Comparison of ENCODE assay signal across 1 cellular context in the genomic region with DNA sequence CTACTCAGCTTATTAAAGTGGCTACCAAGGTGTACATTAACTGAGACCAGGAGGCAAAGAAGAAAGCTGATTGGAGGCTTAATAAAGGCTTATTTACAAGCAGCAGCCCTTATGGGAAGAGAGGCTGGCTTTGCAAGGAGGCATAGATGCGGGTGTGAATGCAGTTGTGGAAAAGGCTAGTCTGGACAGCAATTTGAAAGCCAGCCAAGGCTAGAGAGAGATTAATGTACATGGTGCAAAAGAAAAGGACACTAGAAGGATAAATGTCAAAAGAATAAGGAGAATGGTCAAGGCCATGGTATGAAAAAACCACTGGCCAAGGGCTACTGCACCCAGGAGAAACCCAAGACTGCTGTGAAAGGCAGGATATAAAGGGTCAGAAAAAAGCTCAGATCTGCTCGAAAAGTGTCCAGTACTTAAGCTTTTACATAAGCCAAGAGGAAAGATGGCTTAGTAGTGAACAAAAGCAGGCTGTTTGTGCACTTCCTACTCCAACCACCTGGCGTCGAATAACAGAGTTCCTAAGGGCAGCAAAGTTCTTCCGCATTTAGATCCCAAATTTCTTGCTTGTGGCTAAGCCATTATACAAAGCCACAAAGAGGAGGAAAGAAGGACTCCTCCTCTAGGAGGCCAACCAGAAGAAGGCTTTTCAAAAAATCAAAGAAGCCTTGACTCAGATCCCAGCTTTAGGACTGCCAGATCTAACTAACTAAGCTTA.
TF ChIP-seq lines count a peak whose summit lies in the region.

No MANE protein-coding gene starts in this region.

TF ChIP-seq in liver, 16 proteins besides CTCF, POLR2A, EP300 and RAD21:
- no peak for TF ChIP-seq ZBTB33 (IDR thresholded peaks at IDR 0.05)
- TF ChIP-seq HNF4A (conservative IDR thresholded peaks at IDR 0.05), result no peak
- TF ChIP-seq ATF3 (IDR thresholded peaks at IDR 0.05), result no peak
- no peak for TF ChIP-seq YY1 (IDR thresholded peaks at IDR 0.05)
- TF ChIP-seq GABPA (IDR thresholded peaks at IDR 0.05 in 1 of 2, conservative IDR thresholded peaks at IDR 0.05 in 1 of 2), result no peak
- TF ChIP-seq NR2F2 (IDR thresholded peaks at IDR 0.05), result no peak
- no peak for TF ChIP-seq EGR1 (IDR thresholded peaks at IDR 0.05; ENCODE audit: low read depth in 2 of 2)
- no peak for TF ChIP-seq HNF4G (IDR thresholded peaks at IDR 0.05)
- TF ChIP-seq RXRA (IDR thresholded peaks at IDR 0.05), result no peak
- no peak for TF ChIP-seq TAF1 (conservative IDR thresholded peaks at IDR 0.05)
- no peak for TF ChIP-seq FOXA2 (IDR thresholded peaks at IDR 0.05)
- TF ChIP-seq, protein P1, sequence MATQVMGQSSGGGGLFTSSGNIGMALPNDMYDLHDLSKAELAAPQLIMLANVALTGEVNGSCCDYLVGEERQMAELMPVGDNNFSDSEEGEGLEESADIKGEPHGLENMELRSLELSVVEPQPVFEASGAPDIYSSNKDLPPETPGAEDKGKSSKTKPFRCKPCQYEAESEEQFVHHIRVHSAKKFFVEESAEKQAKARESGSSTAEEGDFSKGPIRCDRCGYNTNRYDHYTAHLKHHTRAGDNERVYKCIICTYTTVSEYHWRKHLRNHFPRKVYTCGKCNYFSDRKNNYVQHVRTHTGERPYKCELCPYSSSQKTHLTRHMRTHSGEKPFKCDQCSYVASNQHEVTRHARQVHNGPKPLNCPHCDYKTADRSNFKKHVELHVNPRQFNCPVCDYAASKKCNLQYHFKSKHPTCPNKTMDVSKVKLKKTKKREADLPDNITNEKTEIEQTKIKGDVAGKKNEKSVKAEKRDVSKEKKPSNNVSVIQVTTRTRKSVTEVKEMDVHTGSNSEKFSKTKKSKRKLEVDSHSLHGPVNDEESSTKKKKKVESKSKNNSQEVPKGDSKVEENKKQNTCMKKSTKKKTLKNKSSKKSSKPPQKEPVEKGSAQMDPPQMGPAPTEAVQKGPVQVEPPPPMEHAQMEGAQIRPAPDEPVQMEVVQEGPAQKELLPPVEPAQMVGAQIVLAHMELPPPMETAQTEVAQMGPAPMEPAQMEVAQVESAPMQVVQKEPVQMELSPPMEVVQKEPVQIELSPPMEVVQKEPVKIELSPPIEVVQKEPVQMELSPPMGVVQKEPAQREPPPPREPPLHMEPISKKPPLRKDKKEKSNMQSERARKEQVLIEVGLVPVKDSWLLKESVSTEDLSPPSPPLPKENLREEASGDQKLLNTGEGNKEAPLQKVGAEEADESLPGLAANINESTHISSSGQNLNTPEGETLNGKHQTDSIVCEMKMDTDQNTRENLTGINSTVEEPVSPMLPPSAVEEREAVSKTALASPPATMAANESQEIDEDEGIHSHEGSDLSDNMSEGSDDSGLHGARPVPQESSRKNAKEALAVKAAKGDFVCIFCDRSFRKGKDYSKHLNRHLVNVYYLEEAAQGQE (IDR thresholded peaks at IDR 0.05), result no peak
- no peak for TF ChIP-seq FOXA1 (IDR thresholded peaks at IDR 0.05)
- TF ChIP-seq JUND (IDR thresholded peaks at IDR 0.05), result no peak
- TF ChIP-seq SP1 (IDR thresholded peaks at IDR 0.05), result no peak
- no peak for TF ChIP-seq MAX (IDR thresholded peaks at IDR 0.05)
